ENCODE assay signal across 26 cellular contexts in the genomic region with DNA sequence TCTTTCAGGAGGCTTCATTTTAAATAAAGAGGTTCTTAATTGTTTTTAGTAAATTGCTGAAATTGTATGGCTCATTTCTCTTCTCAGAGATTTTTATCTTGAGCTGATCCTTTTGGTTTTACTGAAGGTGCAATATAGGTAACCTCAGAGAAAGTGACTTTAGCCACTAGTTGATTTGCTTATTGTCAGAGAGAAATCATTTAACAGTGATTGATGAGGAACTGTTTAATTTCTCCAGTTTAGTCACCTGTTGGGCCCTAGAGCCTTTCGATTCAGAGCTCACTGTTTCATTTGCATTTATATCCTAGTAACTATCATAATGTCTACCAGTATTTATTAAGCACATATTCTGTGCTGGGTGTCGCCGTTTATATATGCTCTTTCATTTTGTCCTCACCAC.
"Had no signal": no experiment of that assay in that cellular context is flagged by ENCODE, and none has a peak within 500 bp of the region (broad histone marks: within the 10 kb centered on the region; RNA-seq: fewer than 3 reads in every experiment).

No MANE protein-coding gene starts in this region.

- H3K36me3 Mint-ChIP-seq: neural progenitor cell; stimulated activated memory B cell treated with anti-CD40 and anti-IgM and Interleukin-4, amounts not matched to agents 10 μg/mL and 1 μg/mL and 100 μg/mL, for 72 hours had no signal

- H3K9me3 ChIP-seq: esophagus muscularis mucosa, gastroesophageal sphincter, heart right ventricle, left lung, psoas muscle, sigmoid colon, thoracic aorta, tibial nerve, upper lobe of left lung had no signal

- H3K9me3 Mint-ChIP-seq: naive thymus-derived CD4-positive, alpha-beta T cell; nephron; neural progenitor cell; stimulated activated memory B cell treated with anti-CD40 and anti-IgM and Interleukin-4, amounts not matched to agents 10 μg/mL and 1 μg/mL and 100 μg/mL, for 72 hours; stimulated activated naive CD8-positive, alpha-beta T cell treated with anti-CD3 and anti-CD28 coated beads, Interleukin-15, Interleukin-2, amounts not matched to agents 100 ng/mL and 50 ng/mL, for 24 hours had no signal

- H3K27ac ChIP-seq: epithelial cell of prostate, esophagus muscularis mucosa, foreskin keratinocyte, gastroesophageal sphincter, heart right ventricle, left lung, neural progenitor cell, psoas muscle, sigmoid colon, thoracic aorta, tibial nerve, upper lobe of left lung had no signal

- DNase-seq: dorsolateral prefrontal cortex; effector CD4-positive, alpha-beta T cell; foreskin keratinocyte; heart right ventricle; hippocampal formation; left cardiac atrium; left lung; mesenchymal stem cell; midbrain; naive thymus-derived CD4-positive, alpha-beta T cell; posterior cingulate gyrus; psoas muscle; right cardiac atrium; sigmoid colon; stimulated activated CD4-positive, alpha-beta T cell treated with anti-CD3 and anti-CD28 coated beads, Interleukin-2, amount 100 ng/mL, for 24 hours; stimulated activated CD4-positive, alpha-beta T cell treated with anti-CD3 and anti-CD28 coated beads, Interleukin-4, amount 100 ng/mL, for 24 hours; upper lobe of left lung had no signal

- ATAC-seq: foreskin keratinocyte; gastroesophageal sphincter; heart right ventricle; left cardiac atrium; left lung; naive thymus-derived CD4-positive, alpha-beta T cell; psoas muscle; right cardiac atrium; stimulated activated memory B cell treated with anti-CD40 and anti-IgM and Interleukin-4, amounts not matched to agents 10 μg/mL and 1 μg/mL and 100 μg/mL, for 72 hours had no signal

- H3K4me3 Mint-ChIP-seq: nephron; neural progenitor cell; stimulated activated memory B cell treated with anti-CD40 and anti-IgM and Interleukin-4, amounts not matched to agents 10 μg/mL and 1 μg/mL and 100 μg/mL, for 72 hours; stimulated activated naive CD8-positive, alpha-beta T cell treated with anti-CD3 and anti-CD28 coated beads, Interleukin-15, Interleukin-2, amounts not matched to agents 100 ng/mL and 50 ng/mL, for 24 hours had no signal

- H3K36me3 ChIP-seq: esophagus muscularis mucosa, gastroesophageal sphincter, heart right ventricle, left lung, neural progenitor cell, sigmoid colon, thoracic aorta, tibial nerve, upper lobe of left lung had no signal

- H3K27me3 ChIP-seq: dorsolateral prefrontal cortex, esophagus muscularis mucosa, foreskin keratinocyte, gastroesophageal sphincter, heart right ventricle, left lung, neural progenitor cell, sigmoid colon, tibial nerve, upper lobe of left lung had no signal

- H3K4me3 ChIP-seq: dorsolateral prefrontal cortex, esophagus muscularis mucosa, gastroesophageal sphincter, heart right ventricle, left lung, neural progenitor cell, psoas muscle, sigmoid colon, thoracic aorta, tibial nerve, upper lobe of left lung had no signal

- H3K27ac Mint-ChIP-seq: naive thymus-derived CD4-positive, alpha-beta T cell; neural progenitor cell; stimulated activated memory B cell treated with anti-CD40 and anti-IgM and Interleukin-4, amounts not matched to agents 10 μg/mL and 1 μg/mL and 100 μg/mL, for 72 hours; stimulated activated naive CD8-positive, alpha-beta T cell treated with anti-CD3 and anti-CD28 coated beads, Interleukin-15, Interleukin-2, amounts not matched to agents 100 ng/mL and 50 ng/mL, for 24 hours had no signal

- H3K9ac ChIP-seq: neural progenitor cell had no signal

- H3K4me1 ChIP-seq: foreskin keratinocyte had no signal

- H3K27me3 Mint-ChIP-seq: naive thymus-derived CD4-positive, alpha-beta T cell; stimulated activated memory B cell treated with anti-CD40 and anti-IgM and Interleukin-4, amounts not matched to agents 10 μg/mL and 1 μg/mL and 100 μg/mL, for 72 hours; stimulated activated naive CD8-positive, alpha-beta T cell treated with anti-CD3 and anti-CD28 coated beads, Interleukin-15, Interleukin-2, amounts not matched to agents 100 ng/mL and 50 ng/mL, for 24 hours had no signal

- H2AFZ ChIP-seq: neural progenitor cell had no signal
